Comparison of ENCODE assay signal across 9 cellular contexts in genomic region chr19:5131031-5131865, GRCh38.
A peak's percentile ranks its signal among the peaks of the same experiment; 100 is the strongest.
DNase-seq lines count a peak whose midpoint lies in the region; ATAC-seq and TF ChIP-seq lines count a peak whose summit lies in the region.
"Had no signal": no experiment of that assay in that cellular context is flagged by ENCODE, and none has a peak within 500 bp of the region (broad histone marks: within the 10 kb centered on the region; RNA-seq: fewer than 3 reads in every experiment).

No MANE protein-coding gene starts in this region.

- peak; percentile 50 for ATAC-seq in GM18511 (IDR thresholded peaks at IDR 0.05; ENCODE audit: unreplicated experiment)
- no peak for ATAC-seq in Panc1
- ATAC-seq in natural killer cell = peak; percentile 3 to 24 (median 20)

- H3K36me3 ChIP-seq in H7 (replicated peaks; ENCODE audit: control insufficient read depth, insufficient read depth, low read length) (peaks cover 2% of the 10 kb centered on the region), Panc1 (ENCODE audit: control insufficient read depth, insufficient read depth, low read length) (no peaks in the 10 kb centered on the region)

- H3K27ac Mint-ChIP-seq in natural killer cell = peak overlapping the region; percentile 90 to 91

- H3K27me3 ChIP-seq in H7 (ENCODE audit: control insufficient read depth, insufficient read depth, low read length) (no peaks in the 10 kb centered on the region), Panc1 (ENCODE audit: control insufficient read depth, insufficient read depth, low read length) (no peaks in the 10 kb centered on the region)

- peak overlapping the region; percentile 85 for H3K4me3 Mint-ChIP-seq in natural killer cell

- H3K27ac ChIP-seq in Panc1 (ENCODE audit: low read length) = no peak overlapping the region
- H3K27ac ChIP-seq: KMS-11 had no signal

- DNase-seq in H7 = peak; percentile 92
- no peak for DNase-seq in Panc1 (ENCODE audit: low read depth, low spot score)
- DNase-seq in natural killer cell = no peak
- no peak for DNase-seq in NCI-H128 (lab: John Stamatoyannopoulos, UW; ENCODE audit: unreplicated experiment)
- no peak for DNase-seq in GF-D8 (lab: John Stamatoyannopoulos, UW)
- no peak for DNase-seq in stimulated activated CD4-positive, alpha-beta T cell treated with anti-CD3 and anti-CD28 coated beads, Interleukin-1b, Interleukin-23, amount 100 ng/mL, for 48 hours
- DNase-seq in stimulated activated CD4-positive, alpha-beta T cell treated with anti-CD3 and anti-CD28 coated beads, Interleukin-4, amount 100 ng/mL, for 24 hours = no peak

- no peak overlapping the region for H3K4me3 ChIP-seq in H7 (ENCODE audit: insufficient read depth, low read depth, low read length)
- no peak overlapping the region for H3K4me3 ChIP-seq in Panc1 (ENCODE audit: low read depth in 2 of 2, low read length in 2 of 2)

- peaks cover 21 to 31% of the 10 kb centered on the region in 2 donors for H3K4me1 Mint-ChIP-seq in natural killer cell

- no peaks in the 10 kb centered on the region for H3K9me3 Mint-ChIP-seq in natural killer cell

- CTCF ChIA-PET in Panc1 (lab: Charles Lee) = no interaction called here

- no peak for TF ChIP-seq CTCF in Panc1 (IDR thresholded peaks at IDR 0.05)
- no peak for TF ChIP-seq CTCF in natural killer cell (IDR thresholded peaks at IDR 0.05)

- in situ Hi-C loops in Panc1 (cut with HindIII; ENCODE audit: low pct_unique_long_range_greater_than_20kb, low sequenced_read_pairs) = no loop called here

- intact Hi-C loops in Panc1 (cut with micrococcal nuclease; ENCODE audit: unreplicated experiment) = no loop called here
- intact Hi-C loops in natural killer cell (cut with micrococcal nuclease) = no loop called here

- TSS peak; percentile 40 for BruUV-seq in Panc1 (replicated peaks; lab: Mats Ljungman, UMichigan)

- POLR2A ChIA-PET in Panc1 (lab: Charles Lee) = interaction anchor here (0.6 kb wide), 1 partner anchor 244 kb away, joined by 3 read pairs; no protein-coding TSS in a partner anchor

- H3K36me3 Mint-ChIP-seq in natural killer cell = no peaks in the 10 kb centered on the region

- peaks cover 0 to 2% of the 10 kb centered on the region in 2 donors for H3K27me3 Mint-ChIP-seq in natural killer cell (ENCODE audit: low read depth in 2 of 2)

- H3K9me3 ChIP-seq in Panc1 (ENCODE audit: control insufficient read depth, insufficient read depth, low read depth, low read length) = no peaks in the 10 kb centered on the region

- H3K4me1 ChIP-seq in Panc1 (ENCODE audit: control insufficient read depth, insufficient read depth, low read length) = no peaks in the 10 kb centered on the region
